ENCODE assay signal across 8 cellular contexts in genomic region chr3:52055537-52056351, GRCh38. TPM values are rescaled to one million over a fixed set of nuclear protein-coding genes. Genes with fewer than 3 reads are reported as not detected.
DNase-seq lines count a peak whose midpoint lies in the region; ATAC-seq and TF ChIP-seq lines count a peak whose summit lies in the region.

No MANE protein-coding gene starts in this region.

- peak in 3 of 9 donors; percentile 13 to 46 (median 38) for TF ChIP-seq CTCF in heart right ventricle (IDR thresholded peaks at IDR 0.05)

- H3K36me3 ChIP-seq in heart right ventricle: peaks cover 0 to 32% (median 13%) of the 10 kb centered on the region in 9 donors

- H3K9me3 Mint-ChIP-seq in activated naive CD4-positive, alpha-beta T cell treated with anti-CD3 and anti-CD28 coated beads, Interleukin-2, amount 50 U/mL, for 72 hours: no peaks in the 10 kb centered on the region

- intact Hi-C loops in heart right ventricle (cut with DNase I): loop anchor here in 8 of 10 donors (2.0 to 5.0 kb wide), 8 partner anchors 51 to 113 kb away; partner anchors contain the start of genes PARP3 (in 1 of the 8) and RRP9 (in 1 of the 8)

- peak; percentile 8 for ATAC-seq in HG02798 (IDR thresholded peaks at IDR 0.05; ENCODE audit: poor library complexity, unreplicated experiment)
- ATAC-seq in activated naive CD4-positive, alpha-beta T cell treated with anti-CD3 and anti-CD28 coated beads, Interleukin-2, amount 50 U/mL, for 72 hours: peak in 1 of 2 donors; percentile 14
- no peak for ATAC-seq in heart right ventricle

- peak overlapping the region; percentile 66 to 98 (median 90) for H3K4me3 ChIP-seq in heart right ventricle

- H3K27ac Mint-ChIP-seq in activated naive CD4-positive, alpha-beta T cell treated with anti-CD3 and anti-CD28 coated beads, Interleukin-2, amount 50 U/mL, for 72 hours: peak overlapping the region; percentile 66 to 96

- H3K9me3 ChIP-seq in heart right ventricle: no peaks in the 10 kb centered on the region

- H3K4me1 ChIP-seq in heart right ventricle: peaks cover 10 to 62% (median 54%) of the 10 kb centered on the region in 9 donors

- peak overlapping the region; percentile 84 to 98 (median 96) for H3K27ac ChIP-seq in heart right ventricle

- peak; percentile 20 for DNase-seq in NCI-H1092 treated with DMSO at 0.1 percent for 48 hours (lab: John Stamatoyannopoulos, UW)
- no peak for DNase-seq in NCI-H1092 (lab: John Stamatoyannopoulos, UW)
- peak; percentile 75 for DNase-seq in RPMI8226
- DNase-seq in activated naive CD4-positive, alpha-beta T cell treated with anti-CD3 and anti-CD28 coated beads, Interleukin-2, amount 50 U/mL, for 72 hours (ENCODE audit: low spot score in 2 of 2): peak; percentile 55 to 64
- peak; percentile 34 to 57 for DNase-seq in heart right ventricle
- peak; percentile 19 for DNase-seq in renal cortical epithelial cell (ENCODE audit: low read depth)
- no peak for DNase-seq in NCI-H1048 (lab: John Stamatoyannopoulos, UW)

- H3K27me3 ChIP-seq in heart right ventricle: no peaks in the 10 kb centered on the region

- WGBS in heart right ventricle, 2 donors: 0% methylated on average over 82 to 94 of the region's 94 CpGs

- H3K36me3 Mint-ChIP-seq in activated naive CD4-positive, alpha-beta T cell treated with anti-CD3 and anti-CD28 coated beads, Interleukin-2, amount 50 U/mL, for 72 hours: peaks cover 8 to 17% of the 10 kb centered on the region in 2 donors

RNA-seq across cellular contexts. Expression of gene DUSP7, which starts 0.6 kb away (rescaled TPM):
- 10 to 100 TPM; 10.8 to 17.5 TPM for total RNA-seq in activated naive CD4-positive, alpha-beta T cell treated with anti-CD3 and anti-CD28 coated beads, Interleukin-2, amount 50 U/mL, for 72 hours
- total RNA-seq in heart right ventricle (10 to 100 TPM; 11.3 to 29.7 (median 15.8) TPM), renal cortical epithelial cell (6.2 and 8.2 TPM in 2 replicates)
- 10 to 100 TPM; 10.4 to 19.2 TPM for polyA plus RNA-seq in heart right ventricle

Comparison
In these comparisons a context has a peak if more than half of its experiments do, and no peak if none do; other contexts are left out.
1. DNase-seq: peak in NCI-H1092 treated with DMSO at 0.1 percent for 48 hours (single experiment), RPMI8226 (single experiment), activated naive CD4-positive, alpha-beta T cell treated with anti-CD3 and anti-CD28 coated beads, Interleukin-2, amount 50 U/mL, for 72 hours (2 of 2), heart right ventricle (2 of 2) and renal cortical epithelial cell (single experiment); none in NCI-H1092 (single experiment) and NCI-H1048 (single experiment).